In the genomic region with DNA sequence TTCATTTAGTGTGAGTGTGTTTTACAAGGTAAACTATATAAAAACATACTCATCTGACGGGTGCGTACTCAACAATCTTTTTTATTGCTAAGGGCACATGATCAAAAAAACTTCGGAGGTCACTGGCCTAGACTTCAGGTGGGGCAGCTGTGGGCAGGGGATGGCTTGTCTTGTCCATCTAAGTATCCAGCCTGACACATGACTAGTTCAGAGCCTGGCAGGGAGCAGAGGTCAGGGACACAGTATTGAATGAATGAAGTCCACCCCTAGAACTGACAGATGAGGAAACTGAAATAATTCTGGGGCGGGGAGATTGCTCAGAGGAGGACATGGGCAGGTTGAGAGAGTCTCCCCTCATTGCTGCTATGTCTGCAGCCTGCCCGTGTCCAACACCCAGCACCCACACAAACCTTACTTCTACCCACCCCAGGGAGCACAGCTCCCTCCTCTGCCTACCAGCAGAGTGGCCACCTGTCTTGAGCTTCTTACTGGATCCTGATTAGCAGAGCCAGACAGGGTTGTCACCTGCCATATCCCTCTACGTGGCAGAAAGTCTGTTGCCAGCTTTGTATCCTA, we compare ENCODE assay signal across 13 cellular contexts. TPM values are rescaled to one million over a fixed set of nuclear protein-coding genes. Genes with fewer than 3 reads are reported as not detected.
A peak's percentile ranks its signal among the peaks of the same experiment; 100 is the strongest.
DNase-seq lines count a peak whose midpoint lies in the region; ATAC-seq and TF ChIP-seq lines count a peak whose summit lies in the region.
"Had no signal": no experiment of that assay in that cellular context is flagged by ENCODE, and none has a peak within 500 bp of the region (broad histone marks: within the 10 kb centered on the region; RNA-seq: fewer than 3 reads in every experiment).

No MANE protein-coding gene starts in this region.

- H3K4me3 ChIP-seq in cardiac muscle cell (no peak overlapping the region), RWPE2 (ENCODE audit: severe bottlenecking) (no peak overlapping the region)

- TF ChIP-seq CTCF in cardiac muscle cell (IDR thresholded peaks at IDR 0.05; ENCODE audit: low read depth, low read length) (no peak), RWPE2 (IDR thresholded peaks at IDR 0.05; ENCODE audit: poor library complexity, severe bottlenecking) (no peak)

- ATAC-seq in RWPE2 (ENCODE audit: low read depth) = no peak
- ATAC-seq in left colon = peak; percentile 18
- ATAC-seq in GM21423 (IDR thresholded peaks at IDR 0.05; ENCODE audit: unreplicated experiment) = no peak
- ATAC-seq in GM18861 (IDR thresholded peaks at IDR 0.05; ENCODE audit: unreplicated experiment) = no peak

- H3K9me3 ChIP-seq in cardiac muscle cell (ENCODE audit: low read depth) = no peaks in the 10 kb centered on the region
- H3K9me3 ChIP-seq in RWPE2 (ENCODE audit: severe bottlenecking) = no peaks in the 10 kb centered on the region
- H3K9me3 ChIP-seq: SK-N-SH had no signal

- intact Hi-C loops in cardiac septum (cut with DNase I) (loop anchor here (1.0 kb wide), 2 partner anchors 354 to 411 kb away; no protein-coding TSS in a partner anchor), left colon (cut with DNase I, micrococcal nuclease) (loop anchor here (5.0 to 10.0 kb wide), 3 partner anchors 311 to 471 kb away; no protein-coding TSS in a partner anchor)

- no peaks in the 10 kb centered on the region for H3K36me3 ChIP-seq in cardiac muscle cell
- H3K36me3 ChIP-seq in RWPE2 (ENCODE audit: low read depth) = no peaks in the 10 kb centered on the region

- H3K27ac ChIP-seq in cardiac muscle cell (peak overlapping the region; percentile 78), RWPE2 (ENCODE audit: poor library complexity, severe bottlenecking) (peak overlapping the region; percentile 95)

- DNase-seq in cardiac muscle cell (ENCODE audit: low read depth in 1 of 2, low spot score in 1 of 2) (no peak), cardiac septum (ENCODE audit: low spot score) (no peak), RWPE2 (ENCODE audit: low spot score) (no peak), left colon (no peak), GM03348 (ENCODE audit: low spot score) (no peak), COLO668 (lab: John Stamatoyannopoulos, UW; ENCODE audit: unreplicated experiment) (no peak)
- DNase-seq: DMS79, NCI-H1048, NCI-H146, NCI-H526 treated with DMSO at 0.1 percent for 48 hours had no signal

- H3K27me3 ChIP-seq in cardiac muscle cell (no peaks in the 10 kb centered on the region), RWPE2 (ENCODE audit: insufficient read depth, poor library complexity, severe bottlenecking) (no peaks in the 10 kb centered on the region)

- H3K4me1 ChIP-seq in cardiac muscle cell (ENCODE audit: low read depth) = peaks cover 40% of the 10 kb centered on the region
- H3K4me1 ChIP-seq in RWPE2 (ENCODE audit: insufficient read depth, poor library complexity, severe bottlenecking) = peaks cover 19% of the 10 kb centered on the region

RNA-seq across cellular contexts. Expression of a gene that starts 48.9 kb away (rescaled TPM):
- total RNA-seq in cardiac muscle cell = 66.4 and 78.8 TPM in 2 replicates
- 130 and 165 TPM in 2 replicates for polyA plus RNA-seq in cardiac muscle cell
- total RNA-seq in cardiac septum = 36.7 TPM
- total RNA-seq in left colon = 10 to 100 TPM; 47.5 to 63.1 TPM

RNA-seq across cellular contexts. Expression of a gene that starts 49.0 kb away (rescaled TPM):
- total RNA-seq in cardiac muscle cell (52.4 and 57.3 TPM in 2 replicates), cardiac septum (39.6 TPM), left colon (100 to 1,000 TPM in 1 of 2 donors, 10 to 100 TPM in 1; 99.7 to 102 TPM)
- polyA plus RNA-seq in cardiac muscle cell = 51.7 and 54.2 TPM in 2 replicates
